21 cellular contexts compared by ENCODE assay signal in the genomic region with DNA sequence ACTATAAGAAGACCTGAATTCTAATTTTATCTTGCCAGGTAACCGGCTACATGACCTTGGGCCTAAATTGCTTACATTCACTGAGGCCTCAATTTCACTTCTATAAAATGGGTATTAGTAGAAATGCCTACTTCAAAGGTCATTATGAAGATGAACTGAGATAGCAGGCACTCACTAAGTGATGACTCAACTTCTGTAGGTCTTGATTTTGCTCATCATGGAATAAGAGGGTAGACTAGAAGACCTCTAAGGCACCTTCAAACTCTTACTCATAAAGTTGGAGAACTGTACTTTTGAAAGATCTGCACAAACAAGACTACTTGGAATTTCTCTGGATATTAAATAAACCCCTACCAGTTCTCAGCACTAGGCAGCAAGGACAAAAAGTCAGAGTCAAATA. TPM values are rescaled to one million over a fixed set of nuclear protein-coding genes. Genes with fewer than 3 reads are reported as not detected.
DNase-seq lines count a peak whose midpoint lies in the region; ATAC-seq lines count a peak whose summit lies in the region.
"Had no signal": no experiment of that assay in that cellular context is flagged by ENCODE, and none has a peak within 500 bp of the region (broad histone marks: within the 10 kb centered on the region; RNA-seq: fewer than 3 reads in every experiment).

No MANE protein-coding gene starts in this region.

- no peak overlapping the region for H3K4me3 Mint-ChIP-seq in activated T-helper 17 cell treated with anti-CD3 and anti-CD28 coated beads, Interleukin-2, amount 50 U/mL, for 72 hours
- H3K4me3 Mint-ChIP-seq in stimulated activated naive CD8-positive, alpha-beta T cell treated with anti-CD3 and anti-CD28 coated beads, Interleukin-15, amount 100 ng/mL, for 72 hours = no peak overlapping the region
- H3K4me3 Mint-ChIP-seq: GM23338, H9 had no signal

- H3K27me3 Mint-ChIP-seq in activated T-helper 17 cell treated with anti-CD3 and anti-CD28 coated beads, Interleukin-2, amount 50 U/mL, for 72 hours = peaks cover 22% of the 10 kb centered on the region
- H3K27me3 Mint-ChIP-seq in stimulated activated naive CD8-positive, alpha-beta T cell treated with anti-CD3 and anti-CD28 coated beads, Interleukin-15, amount 100 ng/mL, for 72 hours = peaks cover 27% of the 10 kb centered on the region

- H3K36me3 Mint-ChIP-seq in activated naive CD4-positive, alpha-beta T cell treated with anti-CD3 and anti-CD28 coated beads, Interleukin-2, amount 50 U/mL, for 72 hours = no peaks in the 10 kb centered on the region
- H3K36me3 Mint-ChIP-seq in activated T-helper 17 cell treated with anti-CD3 and anti-CD28 coated beads, Interleukin-2, amount 50 U/mL, for 72 hours (ENCODE audit: low read depth) = no peaks in the 10 kb centered on the region

- no peak for DNase-seq in activated CD4-positive, CD25-positive, alpha-beta regulatory T cell treated with anti-CD3 and anti-CD28 coated beads, Interleukin-2, amount 50 U/mL, for 72 hours
- DNase-seq in activated naive CD4-positive, alpha-beta T cell treated with anti-CD3 and anti-CD28 coated beads, Interleukin-2, amount 50 U/mL, for 72 hours (ENCODE audit: low spot score in 2 of 2) = no peak
- no peak for DNase-seq in activated naive CD4-positive, alpha-beta T cell treated with Interleukin-2 at 50 U/mL for 16 hours
- DNase-seq in stimulated activated naive CD8-positive, alpha-beta T cell treated with anti-CD3 and anti-CD28 coated beads, Interleukin-15, amount 100 ng/mL, for 72 hours = no peak
- no peak for DNase-seq in SK-N-DZ (ENCODE audit: low spot score)
- DNase-seq in C1 segment of cervical spinal cord (lab: John Stamatoyannopoulos, UW) = no peak
- DNase-seq: ACHN, BE2C, Calu3, DMS153, DND-41, H9, MG63, NCI-H2029, NCI-H2227 treated with DMSO at 0.1 percent for 48 hours, NCI-H526 treated with DMSO at 0.1 percent for 48 hours, SHP77 treated with DMSO at 0.1 percent for 48 hours had no signal

- H3K27ac Mint-ChIP-seq in activated naive CD4-positive, alpha-beta T cell treated with anti-CD3 and anti-CD28 coated beads, Interleukin-2, amount 50 U/mL, for 72 hours = no peak overlapping the region
- H3K27ac Mint-ChIP-seq in activated T-helper 17 cell treated with anti-CD3 and anti-CD28 coated beads, Interleukin-2, amount 50 U/mL, for 72 hours = no peak overlapping the region
- H3K27ac Mint-ChIP-seq in stimulated activated naive CD8-positive, alpha-beta T cell treated with anti-CD3 and anti-CD28 coated beads, Interleukin-15, amount 100 ng/mL, for 72 hours = no peak overlapping the region
- H3K27ac Mint-ChIP-seq: GM23338, H9 had no signal

- H3K4me1 Mint-ChIP-seq in activated T-helper 17 cell treated with anti-CD3 and anti-CD28 coated beads, Interleukin-2, amount 50 U/mL, for 72 hours = peaks cover 3% of the 10 kb centered on the region
- peaks cover 11% of the 10 kb centered on the region for H3K4me1 Mint-ChIP-seq in stimulated activated naive CD8-positive, alpha-beta T cell treated with anti-CD3 and anti-CD28 coated beads, Interleukin-15, amount 100 ng/mL, for 72 hours

- peak; percentile 65 to 74 for ATAC-seq in activated CD4-positive, CD25-positive, alpha-beta regulatory T cell treated with anti-CD3 and anti-CD28 coated beads, Interleukin-2, amount 50 U/mL, for 24 hours
- peak; percentile 86 to 88 for ATAC-seq in activated naive CD4-positive, alpha-beta T cell treated with anti-CD3 and anti-CD28 coated beads, Interleukin-2, amount 50 U/mL, for 72 hours
- peak; percentile 81 for ATAC-seq in activated T-helper 17 cell treated with anti-CD3 and anti-CD28 coated beads, Interleukin-2, amount 50 U/mL, for 72 hours (replicated peaks)
- ATAC-seq in stimulated activated naive CD8-positive, alpha-beta T cell treated with anti-CD3 and anti-CD28 coated beads, Interleukin-15, amount 100 ng/mL, for 72 hours = peak; percentile 87
- ATAC-seq: GM23338, K562 had no signal

- peaks cover 0 to 4% of the 10 kb centered on the region in 2 donors for H3K9me3 Mint-ChIP-seq in activated naive CD4-positive, alpha-beta T cell treated with anti-CD3 and anti-CD28 coated beads, Interleukin-2, amount 50 U/mL, for 72 hours
- no peaks in the 10 kb centered on the region for H3K9me3 Mint-ChIP-seq in activated T-helper 17 cell treated with anti-CD3 and anti-CD28 coated beads, Interleukin-2, amount 50 U/mL, for 72 hours
- no peaks in the 10 kb centered on the region for H3K9me3 Mint-ChIP-seq in stimulated activated naive CD8-positive, alpha-beta T cell treated with anti-CD3 and anti-CD28 coated beads, Interleukin-15, amount 100 ng/mL, for 72 hours
- H3K9me3 Mint-ChIP-seq: GM23338, H9 had no signal

RNA-seq across cellular contexts. Expression of gene FRMD6, which starts 39.3 kb away (rescaled TPM):
- 1 to 10 TPM; 6.3 to 6.5 TPM for total RNA-seq in activated naive CD4-positive, alpha-beta T cell treated with anti-CD3 and anti-CD28 coated beads, Interleukin-2, amount 50 U/mL, for 72 hours
- 1 to 10 TPM; 3.4 to 5.9 TPM for total RNA-seq in activated T-helper 17 cell treated with anti-CD3 and anti-CD28 coated beads, Interleukin-2, amount 50 U/mL, for 72 hours
- polyA plus RNA-seq in SK-N-DZ (2014; cell fraction: cytosol; rRNA removed) = 8.4 and 16.4 TPM in 2 replicates
- 8.9 and 9.4 TPM in 2 replicates for polyA plus RNA-seq in SK-N-DZ (2014; cell fraction: nucleus; rRNA removed)
